10 cellular contexts compared by ENCODE assay signal in the genomic region with DNA sequence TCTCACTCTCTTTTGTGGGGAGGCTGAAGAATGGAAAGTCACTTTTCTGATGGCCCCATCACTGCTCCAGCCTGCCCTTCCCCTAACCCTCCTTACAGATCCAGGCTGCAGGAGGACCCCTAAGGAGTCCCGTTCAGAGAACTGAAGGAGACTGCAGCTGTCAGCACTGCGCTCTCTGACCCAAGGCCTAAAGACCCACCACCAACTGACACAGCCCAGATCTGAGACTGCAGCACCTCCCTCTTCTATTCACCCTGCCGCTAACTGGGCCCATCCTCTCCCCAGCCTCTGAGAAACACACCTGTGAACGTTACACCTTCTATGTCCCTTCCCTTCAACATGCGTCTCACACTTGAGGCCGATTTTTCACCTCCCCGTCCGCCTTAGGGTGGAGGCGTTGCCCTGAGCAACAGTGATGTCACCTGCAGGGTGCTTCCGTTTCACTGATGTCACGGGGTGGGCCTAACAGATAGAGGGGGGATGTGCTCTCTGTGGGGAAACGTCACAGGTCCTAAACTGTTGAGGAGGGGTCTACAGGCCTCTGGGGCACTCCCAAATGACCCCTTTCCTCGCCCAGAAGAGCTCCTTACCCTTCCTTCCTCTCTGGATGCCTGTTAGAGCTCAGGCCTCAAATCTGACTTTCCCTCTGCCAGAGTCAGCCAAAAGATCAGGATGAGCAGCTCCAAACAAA.
A peak's percentile ranks its signal among the peaks of the same experiment; 100 is the strongest.
DNase-seq lines count a peak whose midpoint lies in the region; ATAC-seq and TF ChIP-seq lines count a peak whose summit lies in the region.
"Had no signal": no experiment of that assay in that cellular context is flagged by ENCODE, and none has a peak within 500 bp of the region (broad histone marks: within the 10 kb centered on the region; RNA-seq: fewer than 3 reads in every experiment).

No MANE protein-coding gene starts in this region.

- no peaks in the 10 kb centered on the region for H3K36me3 ChIP-seq in parathyroid adenoma (ENCODE audit: control insufficient read depth, insufficient read depth, low read length)

- no peak overlapping the region for H3K4me3 ChIP-seq in parathyroid adenoma (ENCODE audit: low read depth, low read length)
- H3K4me3 ChIP-seq: SK-N-MC had no signal

- ATAC-seq in HG02759 (IDR thresholded peaks at IDR 0.05; ENCODE audit: unreplicated experiment): no peak

- no peak overlapping the region for H2AFZ ChIP-seq in parathyroid adenoma

- peaks cover 35% of the 10 kb centered on the region for H3K79me2 ChIP-seq in parathyroid adenoma

- no peak overlapping the region for H3K9ac ChIP-seq in parathyroid adenoma

- no peak overlapping the region for H3K4me2 ChIP-seq in parathyroid adenoma (ENCODE audit: low read length)

- H3K27ac ChIP-seq in parathyroid adenoma: peak overlapping the region; percentile 51
- H3K27ac ChIP-seq: SK-N-MC had no signal

- peaks cover 2% of the 10 kb centered on the region for H3K4me1 ChIP-seq in parathyroid adenoma

- DNase-seq in stimulated activated CD4-positive, alpha-beta T cell treated with anti-CD3 and anti-CD28 coated beads, Interleukin-12 subunit alpha, Interleukin-12 subunit beta, amount 100 ng/mL, for 4 hours: peak; percentile 40
- DNase-seq in stimulated activated CD4-positive, alpha-beta T cell treated with anti-CD3 and anti-CD28 coated beads, Interleukin-2, amount 100 ng/mL, for 48 hours: no peak
- DNase-seq in ecto neural progenitor cell (ENCODE audit: low spot score) (peak; percentile 46), AML-193 (lab: John Stamatoyannopoulos, UW) (no peak), NCI-H446 (lab: John Stamatoyannopoulos, UW) (no peak), DMS 273 treated with DMSO at 0.1 percent for 48 hours (lab: John Stamatoyannopoulos, UW) (no peak)
- DNase-seq: COR-L47 had no signal

- H3K27me3 ChIP-seq in parathyroid adenoma (ENCODE audit: control insufficient read depth, insufficient read depth, low read length): no peaks in the 10 kb centered on the region

- TF ChIP-seq CTCF in parathyroid adenoma (IDR thresholded peaks at IDR 0.05): no peak

- no peaks in the 10 kb centered on the region for H3K9me3 ChIP-seq in parathyroid adenoma (ENCODE audit: control insufficient read depth, low read length)

Comparison
In these comparisons a context has a peak if more than half of its experiments do, and no peak if none do; other contexts are left out.
1. DNase-seq: peak in stimulated activated CD4-positive, alpha-beta T cell treated with anti-CD3 and anti-CD28 coated beads, Interleukin-12 subunit alpha, Interleukin-12 subunit beta, amount 100 ng/mL, for 4 hours (single experiment) and ecto neural progenitor cell (single experiment); none in stimulated activated CD4-positive, alpha-beta T cell treated with anti-CD3 and anti-CD28 coated beads, Interleukin-2, amount 100 ng/mL, for 48 hours (0 of 2), AML-193 (0 of 2), NCI-H446 (0 of 2) and DMS 273 treated with DMSO at 0.1 percent for 48 hours (single experiment).